Comparison of ENCODE assay signal across 8 cellular contexts in the genomic region with DNA sequence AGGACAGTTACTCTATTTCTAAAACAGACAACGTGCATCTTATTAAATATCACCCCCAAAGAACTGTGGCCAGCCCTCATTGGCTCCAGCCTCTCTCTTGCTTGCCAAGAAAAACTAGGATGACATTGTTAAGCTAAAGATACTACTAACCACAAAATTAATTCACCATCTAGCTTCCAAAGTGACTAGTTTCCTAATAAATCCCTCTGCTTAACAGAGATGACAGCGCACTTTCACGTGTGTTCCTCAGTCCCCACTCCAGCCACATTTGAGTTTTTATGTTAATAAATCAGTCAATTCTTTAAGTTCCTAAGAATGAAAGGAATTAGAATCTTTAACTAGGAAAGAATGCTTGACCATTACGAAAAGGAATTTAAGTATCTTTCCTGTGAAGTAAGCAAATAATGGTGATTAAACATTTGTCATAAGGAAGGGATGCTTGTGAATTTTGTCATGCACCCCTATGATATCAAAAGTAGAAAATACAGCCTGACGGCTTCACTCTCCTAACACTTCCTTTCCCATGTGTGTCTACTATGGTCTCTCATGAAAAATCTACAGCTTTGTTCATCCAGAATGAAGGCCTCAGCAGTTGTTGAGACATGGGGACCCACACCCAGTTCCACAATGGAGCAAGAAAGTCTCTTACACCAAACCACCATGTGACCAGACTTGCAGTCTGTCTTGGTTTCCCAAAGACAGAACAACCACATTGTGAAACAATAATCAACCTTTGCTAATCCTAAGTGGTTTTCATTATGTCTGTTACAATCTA. TPM values are rescaled to one million over a fixed set of nuclear protein-coding genes. Genes with fewer than 3 reads are reported as not detected.
A peak's percentile ranks its signal among the peaks of the same experiment; 100 is the strongest.
DNase-seq lines count a peak whose midpoint lies in the region; ATAC-seq and TF ChIP-seq lines count a peak whose summit lies in the region.

No MANE protein-coding gene starts in this region.

- H3K4me2 ChIP-seq in SK-N-SH, result peak overlapping the region; percentile 70

- peaks cover 2 to 19% of the 10 kb centered on the region in 2 experiments for H3K36me3 ChIP-seq in SK-N-SH (replicated peaks in 1 of 2; ENCODE audit: control insufficient read depth in 1 of 2, insufficient read depth in 2 of 2, low read length in 1 of 2)
- H3K36me3 ChIP-seq in CD8-positive, alpha-beta T cell (ENCODE audit: insufficient read depth, low read length), result no peaks in the 10 kb centered on the region

- H3K4me1 ChIP-seq in SK-N-SH (ENCODE audit: control insufficient read depth in 1 of 2, insufficient read depth in 2 of 2, low read depth in 1 of 2, low read length in 1 of 2), result peaks cover 31 to 52% of the 10 kb centered on the region in 2 experiments; a peak in 3 of 4 replicates
- no peaks in the 10 kb centered on the region for H3K4me1 ChIP-seq in CD8-positive, alpha-beta T cell (ENCODE audit: insufficient read depth, low read length)

- TF ChIP-seq EP300 in SK-N-SH (IDR thresholded peaks at IDR 0.05; ENCODE audit: borderline replicate concordance in 1 of 2, low read depth in 1 of 2, low read length in 1 of 2), result peak in 1 of 2 experiments; percentile 95; a peak in 2 of 4 replicates

- no peaks in the 10 kb centered on the region for H3K36me3 Mint-ChIP-seq in glutamatergic neuron (ENCODE audit: unreplicated experiment)
- H3K36me3 Mint-ChIP-seq in stimulated activated memory B cell treated with anti-CD40 and anti-IgM and Interleukin-4, amounts not matched to agents 10 μg/mL and 1 μg/mL and 100 μg/mL, for 72 hours, result no peaks in the 10 kb centered on the region
- H3K36me3 Mint-ChIP-seq in naive thymus-derived CD8-positive, alpha-beta T cell, result no peaks in the 10 kb centered on the region
- no peaks in the 10 kb centered on the region for H3K36me3 Mint-ChIP-seq in CD8-positive, alpha-beta T cell

- CTCF ChIA-PET in SK-N-SH (lab: Yijun Ruan, JAX), result interaction anchor here (1.4 to 4.3 kb wide), 4 partner anchors 9 to 80 kb away, joined by 3 to 16 read pairs (median 6); no protein-coding TSS in a partner anchor
- CTCF ChIA-PET in CD8-positive, alpha-beta T cell (lab: Charles Lee), result no interaction called here

- intact Hi-C loops in CD8-positive, alpha-beta T cell (cut with DNase I, micrococcal nuclease), result no loop called here

- no peaks in the 10 kb centered on the region for H3K9me3 ChIP-seq in SK-N-SH
- H3K9me3 ChIP-seq in CD8-positive, alpha-beta T cell (ENCODE audit: low read length), result no peaks in the 10 kb centered on the region

- TF ChIP-seq CTCF in SK-N-SH (IDR thresholded peaks at IDR 0.05) (no peak), glutamatergic neuron (IDR thresholded peaks at IDR 0.05; ENCODE audit: partially characterized antibody, unreplicated experiment) (no peak)
- TF ChIP-seq CTCF in CD8-positive, alpha-beta T cell (IDR thresholded peaks at IDR 0.05), result no peak

- no peaks in the 10 kb centered on the region for H3K9me3 Mint-ChIP-seq in glutamatergic neuron (ENCODE audit: unreplicated experiment)
- no peaks in the 10 kb centered on the region for H3K9me3 Mint-ChIP-seq in stimulated activated memory B cell treated with anti-CD40 and anti-IgM and Interleukin-4, amounts not matched to agents 10 μg/mL and 1 μg/mL and 100 μg/mL, for 72 hours
- no peaks in the 10 kb centered on the region for H3K9me3 Mint-ChIP-seq in naive thymus-derived CD8-positive, alpha-beta T cell
- no peaks in the 10 kb centered on the region for H3K9me3 Mint-ChIP-seq in CD8-positive, alpha-beta T cell

- 10% methylated on average over 5 of the region's 5 CpGs for WGBS in SK-N-SH (ENCODE audit: low lambda C conversion rate)

- DNase-seq in HCEC 1CT (peak; percentile 97), SK-N-SH (no peak), glutamatergic neuron (no peak), DMS114 treated with DMSO at 0.1 percent for 48 hours (lab: John Stamatoyannopoulos, UW; ENCODE audit: unreplicated experiment) (no peak), NCI-H146 (lab: John Stamatoyannopoulos, UW) (no peak)
- DNase-seq in naive thymus-derived CD8-positive, alpha-beta T cell, result no peak
- DNase-seq in CD8-positive, alpha-beta T cell, result no peak

- H3K9ac ChIP-seq in SK-N-SH, result peak overlapping the region; percentile 60

- no peaks in the 10 kb centered on the region for H3K9me2 ChIP-seq in SK-N-SH

- H3K4me3 ChIP-seq in SK-N-SH (ENCODE audit: low read depth in 2 of 2, low read length in 1 of 2), result peak overlapping the region in 1 of 2 experiments; percentile 23; a peak in 2 of 4 replicates
- no peak overlapping the region for H3K4me3 ChIP-seq in CD8-positive, alpha-beta T cell (ENCODE audit: low read depth, low read length)

- ATAC-seq in stimulated activated memory B cell treated with anti-CD40 and anti-IgM and Interleukin-4, amounts not matched to agents 10 μg/mL and 1 μg/mL and 100 μg/mL, for 72 hours, result no peak
- ATAC-seq in naive thymus-derived CD8-positive, alpha-beta T cell, result no peak
- ATAC-seq in CD8-positive, alpha-beta T cell, result no peak

- H3K27ac ChIP-seq in SK-N-SH (ENCODE audit: low read depth in 2 of 2, low read length in 1 of 2), result peak overlapping the region; percentile 51 to 93; a peak in 3 of 4 replicates
- H3K27ac ChIP-seq in CD8-positive, alpha-beta T cell (ENCODE audit: low read depth, low read length), result no peak overlapping the region

- H2AFZ ChIP-seq in SK-N-SH (ENCODE audit: low read depth), result no peak overlapping the region

- peaks cover 41% of the 10 kb centered on the region for H3F3A ChIP-seq in SK-N-SH (replicated peaks; ENCODE audit: insufficient read depth)

- POLR2A ChIA-PET in SK-N-SH (lab: Yijun Ruan, JAX), result no interaction called here
- POLR2A ChIA-PET in naive thymus-derived CD8-positive, alpha-beta T cell (lab: Charles Lee), result interaction anchor here (1.1 kb wide), 1 partner anchor 31 kb away, joined by 3 read pairs; no protein-coding TSS in a partner anchor
- POLR2A ChIA-PET in CD8-positive, alpha-beta T cell (lab: Charles Lee), result no interaction called here

- H3K79me2 ChIP-seq in SK-N-SH (ENCODE audit: insufficient read depth), result peaks cover 96% of the 10 kb centered on the region

- no peak overlapping the region for H3K27ac Mint-ChIP-seq in glutamatergic neuron (ENCODE audit: unreplicated experiment)
- H3K27ac Mint-ChIP-seq in stimulated activated memory B cell treated with anti-CD40 and anti-IgM and Interleukin-4, amounts not matched to agents 10 μg/mL and 1 μg/mL and 100 μg/mL, for 72 hours, result peak overlapping the region; percentile 66
- H3K27ac Mint-ChIP-seq in naive thymus-derived CD8-positive, alpha-beta T cell, result no peak overlapping the region
- H3K27ac Mint-ChIP-seq in CD8-positive, alpha-beta T cell, result no peak overlapping the region

- H3K27me3 Mint-ChIP-seq in glutamatergic neuron (ENCODE audit: unreplicated experiment), result peaks cover 1% of the 10 kb centered on the region
- no peaks in the 10 kb centered on the region for H3K27me3 Mint-ChIP-seq in stimulated activated memory B cell treated with anti-CD40 and anti-IgM and Interleukin-4, amounts not matched to agents 10 μg/mL and 1 μg/mL and 100 μg/mL, for 72 hours
- no peaks in the 10 kb centered on the region for H3K27me3 Mint-ChIP-seq in naive thymus-derived CD8-positive, alpha-beta T cell
- no peaks in the 10 kb centered on the region for H3K27me3 Mint-ChIP-seq in CD8-positive, alpha-beta T cell (ENCODE audit: low read depth)

- H4K20me1 ChIP-seq in SK-N-SH (ENCODE audit: insufficient read depth), result peaks cover 64% of the 10 kb centered on the region

- peak overlapping the region; percentile 26 for H3K4me3 Mint-ChIP-seq in glutamatergic neuron (ENCODE audit: unreplicated experiment)
- no peak overlapping the region for H3K4me3 Mint-ChIP-seq in stimulated activated memory B cell treated with anti-CD40 and anti-IgM and Interleukin-4, amounts not matched to agents 10 μg/mL and 1 μg/mL and 100 μg/mL, for 72 hours
- no peak overlapping the region for H3K4me3 Mint-ChIP-seq in naive thymus-derived CD8-positive, alpha-beta T cell
- H3K4me3 Mint-ChIP-seq in CD8-positive, alpha-beta T cell, result no peak overlapping the region

- no peak for TF ChIP-seq RAD21 in SK-N-SH (IDR thresholded peaks at IDR 0.05; ENCODE audit: low read length)

- H3K27me3 ChIP-seq in SK-N-SH (ENCODE audit: insufficient read depth), result no peaks in the 10 kb centered on the region
- no peaks in the 10 kb centered on the region for H3K27me3 ChIP-seq in CD8-positive, alpha-beta T cell (ENCODE audit: insufficient read depth, low read length)

- peaks cover 51% of the 10 kb centered on the region for H3K4me1 Mint-ChIP-seq in glutamatergic neuron (ENCODE audit: low read depth, unreplicated experiment)
- H3K4me1 Mint-ChIP-seq in stimulated activated memory B cell treated with anti-CD40 and anti-IgM and Interleukin-4, amounts not matched to agents 10 μg/mL and 1 μg/mL and 100 μg/mL, for 72 hours, result peaks cover 75% of the 10 kb centered on the region
- peaks cover 2 to 33% (median 13%) of the 10 kb centered on the region in 4 donors for H3K4me1 Mint-ChIP-seq in naive thymus-derived CD8-positive, alpha-beta T cell
- peaks cover 9% of the 10 kb centered on the region for H3K4me1 Mint-ChIP-seq in CD8-positive, alpha-beta T cell (ENCODE audit: low read depth)

TF ChIP-seq in SK-N-SH, 30 proteins besides CTCF, POLR2A, EP300 and RAD21 (continues in another document):
- TF ChIP-seq SMC3 (IDR thresholded peaks at IDR 0.05; ENCODE audit: low read depth, low read length), result no peak
- TF ChIP-seq TAF1 (IDR thresholded peaks at IDR 0.05; ENCODE audit: borderline replicate concordance, low read depth, low read length), result no peak
- TF ChIP-seq IRF3 (IDR thresholded peaks at IDR 0.05; ENCODE audit: low read depth, low read length), result no peak
- peak; percentile 92 for TF ChIP-seq TEAD4 (IDR thresholded peaks at IDR 0.05; ENCODE audit: borderline replicate concordance, insufficient read depth)
- peak; percentile 86 for TF ChIP-seq FOSL2 (IDR thresholded peaks at IDR 0.05; ENCODE audit: borderline replicate concordance, low read depth)
- TF ChIP-seq JUND (IDR thresholded peaks at IDR 0.05), result peak; percentile 89
- TF ChIP-seq RXRA (IDR thresholded peaks at IDR 0.05; ENCODE audit: borderline replicate concordance, low read depth), result peak; percentile 70; the same call in 1 of the 2 replicates

RNA-seq across cellular contexts. Expression of gene CORO1C, which starts 8.1 kb away (rescaled TPM):
- 150 and 214 TPM in 2 replicates for polyA plus RNA-seq in SK-N-SH (2012; rRNA removed)
- 187 and 195 TPM in 2 replicates for polyA plus RNA-seq in SK-N-SH (2012; cell fraction: cytosol; rRNA removed)
- polyA plus RNA-seq in SK-N-SH (2012; cell fraction: nucleus; rRNA removed), result 155 and 182 TPM in 2 replicates
- total RNA-seq in glutamatergic neuron (ENCODE audit: unreplicated experiment), result 285 TPM
- 10 to 100 TPM in 1 of 2 experiments, 1 to 10 TPM in 1; 5.5 to 10.3 TPM for total RNA-seq in naive thymus-derived CD8-positive, alpha-beta T cell
- polyA plus RNA-seq in naive thymus-derived CD8-positive, alpha-beta T cell, result 10 to 100 TPM in 1 of 3 donors, 1 to 10 TPM in 2; 5.0 to 13.1 (median 6.5) TPM
- 10 to 100 TPM; 10.3 to 15.4 TPM for total RNA-seq in CD8-positive, alpha-beta T cell

Comparison
In these comparisons a context has a peak if more than half of its experiments do, and no peak if none do; other contexts are left out.
1. RNA of gene CORO1C, which starts 8.1 kb away (total RNA-seq): 285 TPM in glutamatergic neuron (single experiment); 10.3 to 15.4 TPM in CD8-positive, alpha-beta T cell and 5.5 to 10.3 TPM in naive thymus-derived CD8-positive, alpha-beta T cell; every median in the first group is over 10 times any median in the second.